In genomic region chr12:125331342-125332052, GRCh38 we compare ENCODE assay signal across 10 cellular contexts.
A peak's percentile ranks its signal among the peaks of the same experiment; 100 is the strongest.
DNase-seq lines count a peak whose midpoint lies in the region; ATAC-seq, FAIRE-seq and TF ChIP-seq lines count a peak whose summit lies in the region.
"Had no signal": no experiment of that assay in that cellular context is flagged by ENCODE, and none has a peak within 500 bp of the region (broad histone marks: within the 10 kb centered on the region; RNA-seq: fewer than 3 reads in every experiment).

No MANE protein-coding gene starts in this region.

- DNase-seq in Calu3: no peak
- no peak for DNase-seq in heart right ventricle
- no peak for DNase-seq in D721Med (ENCODE audit: insufficient read length, low spot score)
- DNase-seq in tibial artery: no peak
- no peak for DNase-seq in HTR-8/SVneo (ENCODE audit: insufficient read length, low spot score)
- DNase-seq in AML-193 (lab: John Stamatoyannopoulos, UW): no peak
- DNase-seq: HCEC 1CT, naive B cell had no signal

- H3K4me1 ChIP-seq in heart right ventricle (peaks cover 0 to 11% (median 4%) of the 10 kb centered on the region in 9 donors), parathyroid adenoma (no peaks in the 10 kb centered on the region), tibial artery (peaks cover 0 to 7% (median 6%) of the 10 kb centered on the region in 4 donors)

- peak overlapping the region in 9 of 10 donors; percentile 23 to 62 (median 49) for H3K4me3 ChIP-seq in heart right ventricle
- H3K4me3 ChIP-seq in parathyroid adenoma (ENCODE audit: low read depth, low read length): peak overlapping the region; percentile 53
- H3K4me3 ChIP-seq in tibial artery: peak overlapping the region in 1 of 2 donors; percentile 34

- FAIRE-seq in D721Med (lab: Jason Lieb, UNC) (no peak), HTR-8/SVneo (lab: Jason Lieb, UNC) (no peak)

- peak; percentile 56 for ATAC-seq in SK-N-SH treated with all-trans-retinoic acid at 6 μM for 48 hours
- ATAC-seq in heart right ventricle: peak in 6 of 8 donors; percentile 17 to 52 (median 39)

- H3K79me2 ChIP-seq in parathyroid adenoma: no peaks in the 10 kb centered on the region

- no peak overlapping the region for H3K27ac Mint-ChIP-seq in Calu3 (ENCODE audit: unreplicated experiment)

- H3K36me3 ChIP-seq in heart right ventricle (no peaks in the 10 kb centered on the region), parathyroid adenoma (ENCODE audit: control insufficient read depth, insufficient read depth, low read length) (no peaks in the 10 kb centered on the region), tibial artery (no peaks in the 10 kb centered on the region)

- H3K27me3 ChIP-seq in heart right ventricle: peaks cover 0 to 46% (median 30%) of the 10 kb centered on the region in 7 donors
- no peaks in the 10 kb centered on the region for H3K27me3 ChIP-seq in parathyroid adenoma (ENCODE audit: control insufficient read depth, insufficient read depth, low read length)
- peaks cover 0 to 41% of the 10 kb centered on the region in 2 donors for H3K27me3 ChIP-seq in tibial artery

- H3K9ac ChIP-seq in parathyroid adenoma: no peak overlapping the region

- H3K36me3 Mint-ChIP-seq in Calu3 (ENCODE audit: insufficient read depth, unreplicated experiment): no peaks in the 10 kb centered on the region

- CTCF ChIA-PET in Calu3 (lab: Charles Lee): interaction anchor here (0.8 to 0.9 kb wide), 2 partner anchors 71 to 94 kb away, joined by 3 to 4 read pairs; no protein-coding TSS in a partner anchor

- TF ChIP-seq CTCF in Calu3 (IDR thresholded peaks at IDR 0.05; ENCODE audit: unreplicated experiment): no peak
- no peak for TF ChIP-seq CTCF in heart right ventricle (IDR thresholded peaks at IDR 0.05)
- no peak for TF ChIP-seq CTCF in parathyroid adenoma (IDR thresholded peaks at IDR 0.05)
- TF ChIP-seq CTCF in D721Med (IDR thresholded peaks at IDR 0.05; ENCODE audit: insufficient read depth, missing control alignments): no peak
- no peak for TF ChIP-seq CTCF in tibial artery (IDR thresholded peaks at IDR 0.05)

- no peaks in the 10 kb centered on the region for H3K4me1 Mint-ChIP-seq in Calu3 (ENCODE audit: low read depth, unreplicated experiment)
- H3K4me1 Mint-ChIP-seq: naive B cell had no signal

- H3K4me3 Mint-ChIP-seq in Calu3 (ENCODE audit: low read depth, unreplicated experiment): peak overlapping the region; percentile 45
- H3K4me3 Mint-ChIP-seq: naive B cell had no signal

- intact Hi-C loops in Calu3 (cut with micrococcal nuclease; ENCODE audit: unreplicated experiment) (loop anchor here (1.0 to 5.0 kb wide), 2 partner anchors 72 to 94 kb away; no protein-coding TSS in a partner anchor), heart right ventricle (cut with DNase I) (loop anchor here in 7 of 10 donors (2.0 to 10.0 kb wide), 5 partner anchors 69 to 1543 kb away; no protein-coding TSS in a partner anchor), tibial artery (cut with DNase I; ENCODE audit: low total_unique reads) (no loop called here)

- 32 to 33% methylated on average over 16 of the region's 16 CpGs for WGBS in heart right ventricle, 2 donors

- peaks cover 86% of the 10 kb centered on the region for H3K27me3 Mint-ChIP-seq in Calu3 (ENCODE audit: unreplicated experiment)

- H2AFZ ChIP-seq in parathyroid adenoma: peak overlapping the region; percentile 54

- H3K4me2 ChIP-seq in parathyroid adenoma (ENCODE audit: low read length): peak overlapping the region; percentile 89

- H3K9me3 ChIP-seq in heart right ventricle: peaks cover 0 to 7% (median 0%) of the 10 kb centered on the region in 11 donors
- no peaks in the 10 kb centered on the region for H3K9me3 ChIP-seq in parathyroid adenoma (ENCODE audit: control insufficient read depth, low read length)
- peaks cover 0 to 4% (median 0%) of the 10 kb centered on the region in 3 donors for H3K9me3 ChIP-seq in tibial artery

- no TSS peak for BruUV-seq in Calu3 (replicated peaks; lab: Mats Ljungman, UMichigan)

- H3K27ac ChIP-seq in heart right ventricle: peak overlapping the region in 2 of 10 donors; percentile 46 to 49
- no peak overlapping the region for H3K27ac ChIP-seq in parathyroid adenoma
- H3K27ac ChIP-seq in tibial artery: no peak overlapping the region

- H3K9me3 Mint-ChIP-seq in Calu3 (ENCODE audit: low read depth, unreplicated experiment): peaks cover 3% of the 10 kb centered on the region

TF ChIP-seq in SK-N-SH treated with all-trans-retinoic acid at 6 μM for 48 hours, 23 proteins besides CTCF, POLR2A, EP300 and RAD21:
- TF ChIP-seq SNAI2 (CRISPR knock-in tag; IDR thresholded peaks at IDR 0.05) (no peak), PATZ1 (CRISPR knock-in tag; IDR thresholded peaks at IDR 0.05; ENCODE audit: borderline replicate concordance) (no peak), CREB5 (CRISPR knock-in tag; IDR thresholded peaks at IDR 0.05; ENCODE audit: low read depth) (no peak), ZNF8 (CRISPR knock-in tag; IDR thresholded peaks at IDR 0.05) (no peak), ISL1 (CRISPR knock-in tag; IDR thresholded peaks at IDR 0.05) (no peak), CSDC2 (CRISPR knock-in tag; IDR thresholded peaks at IDR 0.05) (no peak), TSHZ2 (CRISPR knock-in tag; IDR thresholded peaks at IDR 0.05) (no peak), OSR1 (CRISPR knock-in tag; IDR thresholded peaks at IDR 0.05) (no peak), BACH2 (CRISPR knock-in tag; IDR thresholded peaks at IDR 0.05; ENCODE audit: borderline replicate concordance) (no peak), ZC3H10 (CRISPR knock-in tag; IDR thresholded peaks at IDR 0.05) (no peak), PPARA (CRISPR knock-in tag; IDR thresholded peaks at IDR 0.05; ENCODE audit: borderline replicate concordance) (no peak), POU6F1 (CRISPR knock-in tag; IDR thresholded peaks at IDR 0.05; ENCODE audit: borderline replicate concordance, low read depth) (no peak), GLIS3 (CRISPR knock-in tag; IDR thresholded peaks at IDR 0.05) (no peak), ZNF70 (CRISPR knock-in tag; IDR thresholded peaks at IDR 0.05) (no peak)
